Comparison of ENCODE assay signal across 2 cellular contexts in the genomic region with DNA sequence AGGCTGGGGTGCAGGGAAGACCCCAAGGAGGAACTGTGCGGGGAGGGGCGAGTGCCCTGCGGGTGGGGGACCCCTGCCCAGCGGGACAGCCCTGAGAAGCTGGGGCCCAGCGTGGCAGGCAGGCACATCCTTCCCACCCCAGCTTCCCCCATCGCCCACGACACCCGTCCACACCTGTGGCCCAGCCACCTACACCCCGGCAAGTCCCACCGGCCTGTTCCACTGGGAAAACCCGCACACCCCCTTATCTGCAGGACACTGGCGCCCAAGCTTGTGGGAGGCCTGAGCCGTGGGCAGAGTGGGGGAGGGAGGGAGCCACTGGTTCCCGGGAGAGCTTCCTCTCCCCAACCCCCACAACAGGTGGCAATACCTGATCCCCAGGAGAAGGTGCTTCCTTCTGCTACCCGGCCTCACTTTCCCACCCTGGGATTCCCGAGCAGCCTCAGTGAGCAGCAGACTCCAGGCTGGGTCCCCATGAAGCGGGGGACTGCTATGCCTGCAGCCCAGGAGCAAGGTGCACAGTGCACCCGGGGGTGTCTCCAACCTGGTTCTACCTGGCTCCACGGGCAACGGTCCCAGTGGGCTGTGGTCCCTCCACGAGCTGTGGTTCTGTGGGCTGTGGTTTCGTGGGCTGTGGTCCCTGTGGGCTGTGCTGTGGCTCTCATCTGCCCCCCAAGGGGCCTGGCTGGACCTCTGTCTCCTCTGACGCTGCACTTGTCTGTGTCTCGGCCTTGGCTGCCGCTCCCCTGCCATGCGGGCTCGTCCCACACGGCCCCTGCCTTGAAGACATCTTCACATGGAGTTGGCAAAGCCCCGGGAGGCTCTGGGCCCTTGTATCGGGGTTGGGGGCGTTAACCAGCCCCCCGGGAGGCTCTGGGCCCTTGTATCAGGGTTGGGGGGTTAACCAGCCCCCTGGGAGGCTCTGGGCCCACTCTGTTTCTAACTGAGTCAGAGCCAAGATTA.
TF ChIP-seq lines count a peak whose summit lies in the region.

No MANE protein-coding gene starts in this region.

TF ChIP-seq in IMR-90, 13 proteins besides CTCF, POLR2A, EP300 and RAD21:
- TF ChIP-seq, protein P1, sequence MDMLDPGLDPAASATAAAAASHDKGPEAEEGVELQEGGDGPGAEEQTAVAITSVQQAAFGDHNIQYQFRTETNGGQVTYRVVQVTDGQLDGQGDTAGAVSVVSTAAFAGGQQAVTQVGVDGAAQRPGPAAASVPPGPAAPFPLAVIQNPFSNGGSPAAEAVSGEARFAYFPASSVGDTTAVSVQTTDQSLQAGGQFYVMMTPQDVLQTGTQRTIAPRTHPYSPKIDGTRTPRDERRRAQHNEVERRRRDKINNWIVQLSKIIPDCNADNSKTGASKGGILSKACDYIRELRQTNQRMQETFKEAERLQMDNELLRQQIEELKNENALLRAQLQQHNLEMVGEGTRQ (IDR thresholded peaks at IDR 0.05; ENCODE audit: low read depth, low read length) = no peak
- TF ChIP-seq CHD1 (IDR thresholded peaks at IDR 0.05; ENCODE audit: low read depth, low read length) (no peak), RCOR1 (IDR thresholded peaks at IDR 0.05; ENCODE audit: insufficient replicate concordance, low read length) (no peak), MAFK (IDR thresholded peaks at IDR 0.05; ENCODE audit: low read depth, low read length) (no peak), RFX5 (IDR thresholded peaks at IDR 0.05; ENCODE audit: low read depth, low read length) (no peak), MXI1 (IDR thresholded peaks at IDR 0.05; ENCODE audit: borderline replicate concordance, low read depth, low read length) (no peak), MAZ (IDR thresholded peaks at IDR 0.05; ENCODE audit: borderline replicate concordance, low read depth, low read length) (no peak), FOS (IDR thresholded peaks at IDR 0.05; ENCODE audit: low read depth, low read length) (no peak), CEBPB (IDR thresholded peaks at IDR 0.05; ENCODE audit: low read depth, low read length) (no peak), NFE2L2 (IDR thresholded peaks at IDR 0.05; ENCODE audit: low read depth, low read length) (no peak), SMC3 (IDR thresholded peaks at IDR 0.05; ENCODE audit: low read depth, low read length) (no peak), BHLHE40 (IDR thresholded peaks at IDR 0.05; ENCODE audit: low read depth, low read length) (no peak)
- TF ChIP-seq, protein P2, sequence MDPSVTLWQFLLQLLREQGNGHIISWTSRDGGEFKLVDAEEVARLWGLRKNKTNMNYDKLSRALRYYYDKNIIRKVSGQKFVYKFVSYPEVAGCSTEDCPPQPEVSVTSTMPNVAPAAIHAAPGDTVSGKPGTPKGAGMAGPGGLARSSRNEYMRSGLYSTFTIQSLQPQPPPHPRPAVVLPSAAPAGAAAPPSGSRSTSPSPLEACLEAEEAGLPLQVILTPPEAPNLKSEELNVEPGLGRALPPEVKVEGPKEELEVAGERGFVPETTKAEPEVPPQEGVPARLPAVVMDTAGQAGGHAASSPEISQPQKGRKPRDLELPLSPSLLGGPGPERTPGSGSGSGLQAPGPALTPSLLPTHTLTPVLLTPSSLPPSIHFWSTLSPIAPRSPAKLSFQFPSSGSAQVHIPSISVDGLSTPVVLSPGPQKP (IDR thresholded peaks at IDR 0.05; ENCODE audit: borderline replicate concordance, low read depth, low read length) = no peak

TF ChIP-seq in H1, 55 proteins besides CTCF, POLR2A, EP300 and RAD21:
- no peak for TF ChIP-seq CHD2 (IDR thresholded peaks at IDR 0.05; ENCODE audit: low read length)
TF ChIP-seq in H1: peak in this region for 0.
